Comparison of ENCODE assay signal across 24 cellular contexts in genomic region chr9:17481565-17481964, GRCh38.
DNase-seq lines count a peak whose midpoint lies in the region; ATAC-seq and TF ChIP-seq lines count a peak whose summit lies in the region.
"Had no signal": no experiment of that assay in that cellular context is flagged by ENCODE, and none has a peak within 500 bp of the region (broad histone marks: within the 10 kb centered on the region; RNA-seq: fewer than 3 reads in every experiment).

No MANE protein-coding gene starts in this region.

- no peak for TF ChIP-seq CTCF in HFF-Myc (IDR thresholded peaks at IDR 0.05; ENCODE audit: low read depth, low read length, missing control alignments)
- no peak for TF ChIP-seq CTCF in WTC11 (IDR thresholded peaks at IDR 0.05)

- no peaks in the 10 kb centered on the region for H3K4me1 Mint-ChIP-seq in WTC11
- H3K4me1 Mint-ChIP-seq: T-helper 17 cell had no signal

- H3K27me3 Mint-ChIP-seq in WTC11 (ENCODE audit: low read depth) = no peaks in the 10 kb centered on the region
- H3K27me3 Mint-ChIP-seq: natural killer cell treated with Interleukin-12 subunit alpha and Interleukin-12 subunit beta and Interleukin-15 and Interleukin-18, amount 100 ng/mL, for 72 hours; T-helper 17 cell had no signal

- H3K36me3 Mint-ChIP-seq in WTC11 = no peaks in the 10 kb centered on the region
- H3K36me3 Mint-ChIP-seq: activated naive CD4-positive, alpha-beta T cell treated with anti-CD3 and anti-CD28 coated beads, Interleukin-2, amount 50 U/mL, for 72 hours; natural killer cell treated with Interleukin-12 subunit alpha and Interleukin-12 subunit beta and Interleukin-15 and Interleukin-18, amount 100 ng/mL, for 72 hours had no signal

- H3K4me3 Mint-ChIP-seq in WTC11 = no peak overlapping the region
- H3K4me3 Mint-ChIP-seq: natural killer cell treated with Interleukin-12 subunit alpha and Interleukin-12 subunit beta and Interleukin-15 and Interleukin-18, amount 100 ng/mL, for 72 hours; T-helper 17 cell had no signal

- H3K27ac Mint-ChIP-seq in WTC11 = no peak overlapping the region
- H3K27ac Mint-ChIP-seq: activated naive CD4-positive, alpha-beta T cell treated with anti-CD3 and anti-CD28 coated beads, Interleukin-2, amount 50 U/mL, for 72 hours; natural killer cell treated with Interleukin-12 subunit alpha and Interleukin-12 subunit beta and Interleukin-15 and Interleukin-18, amount 100 ng/mL, for 72 hours; T-helper 17 cell had no signal

- no peak overlapping the region for H3K4me3 ChIP-seq in HFF-Myc (replicated peaks; ENCODE audit: low read depth, low read length)
- H3K4me3 ChIP-seq: left lung, ovary, right atrium auricular region, SK-N-MC, testis had no signal

- POLR2A ChIA-PET in WTC11 (lab: Charles Lee) = no interaction called here

- ATAC-seq in WTC11 = peak; percentile 86
- peak; percentile 32 for ATAC-seq in left lobe of liver
- no peak for ATAC-seq in HG03521 (IDR thresholded peaks at IDR 0.05; ENCODE audit: unreplicated experiment)
- ATAC-seq: activated naive CD4-positive, alpha-beta T cell treated with anti-CD3 and anti-CD28 coated beads, Interleukin-2, amount 50 U/mL, for 72 hours; left lung; T-helper 17 cell had no signal

- no peaks in the 10 kb centered on the region for H3K9me3 Mint-ChIP-seq in WTC11
- H3K9me3 Mint-ChIP-seq: natural killer cell treated with Interleukin-12 subunit alpha and Interleukin-12 subunit beta and Interleukin-15 and Interleukin-18, amount 100 ng/mL, for 72 hours had no signal

- CTCF ChIA-PET in WTC11 (lab: Charles Lee) = no interaction called here

- DNase-seq in EH (ENCODE audit: low read depth) (peak; percentile 10), HFF-Myc (ENCODE audit: extremely low read depth, low read depth) (peak; percentile 6), WTC11 (ENCODE audit: low spot score) (peak; percentile 11), left lobe of liver (ENCODE audit: low spot score) (peak; percentile 35)
- DNase-seq in activated effector memory CD4-positive, alpha-beta T cell treated with anti-CD3 and anti-CD28 coated beads, Interleukin-2, amount 50 U/mL, for 16 hours = no peak
- no peak for DNase-seq in stimulated activated CD4-positive, alpha-beta T cell treated with anti-CD3 and anti-CD28 coated beads, Interleukin-4, amount 100 ng/mL, for 4 hours
- DNase-seq: C1 segment of cervical spinal cord; Calu3; midbrain; NCI-H1092; NCI-H187 treated with DMSO at 0.1 percent for 48 hours; NCI-H526; stimulated activated CD4-positive, alpha-beta T cell treated with anti-CD3 and anti-CD28 coated beads, Interleukin-12 subunit alpha, Interleukin-12 subunit beta, amount 100 ng/mL, for 4 hours; stimulated activated CD4-positive, alpha-beta T cell treated with anti-CD3 and anti-CD28 coated beads, Interleukin-4, amount 100 ng/mL, for 24 hours; stimulated activated naive CD4-positive, alpha-beta T cell treated with Interleukin-2 at 50 U/mL for 16 hours; T-helper 17 cell; testis had no signal

TF ChIP-seq in WTC11, 78 proteins besides CTCF, POLR2A, EP300 and RAD21 (continues in another document):
- TF ChIP-seq HMGXB4 (CRISPR knock-in tag; IDR thresholded peaks at IDR 0.05) (no peak), STAT6 (CRISPR knock-in tag; conservative IDR thresholded peaks at IDR 0.05; ENCODE audit: low read depth) (no peak), ZSCAN18 (CRISPR knock-in tag; IDR thresholded peaks at IDR 0.05) (no peak), NFYB (CRISPR knock-in tag; conservative IDR thresholded peaks at IDR 0.05; ENCODE audit: low read depth) (no peak), TP53 (CRISPR knock-in tag; IDR thresholded peaks at IDR 0.05) (no peak), SP1 (CRISPR knock-in tag; conservative IDR thresholded peaks at IDR 0.05) (no peak), ZNF263 (CRISPR knock-in tag; IDR thresholded peaks at IDR 0.05; ENCODE audit: low read depth) (no peak), SMAD4 (CRISPR knock-in tag; IDR thresholded peaks at IDR 0.05) (no peak), ATF2 (CRISPR knock-in tag; IDR thresholded peaks at IDR 0.05; ENCODE audit: borderline replicate concordance, low read depth) (no peak), JUN (CRISPR knock-in tag; IDR thresholded peaks at IDR 0.05) (no peak), ERG (CRISPR knock-in tag; IDR thresholded peaks at IDR 0.05) (no peak)

Comparison
In these comparisons a context has a peak if more than half of its experiments do, and no peak if none do; other contexts are left out.
1. DNase-seq: peak in EH (single experiment), HFF-Myc (single experiment), WTC11 (single experiment) and left lobe of liver (single experiment); none in activated effector memory CD4-positive, alpha-beta T cell treated with anti-CD3 and anti-CD28 coated beads, Interleukin-2, amount 50 U/mL, for 16 hours (single experiment) and stimulated activated CD4-positive, alpha-beta T cell treated with anti-CD3 and anti-CD28 coated beads, Interleukin-4, amount 100 ng/mL, for 4 hours (0 of 2).